1 cellular context compared by ENCODE assay signal in genomic region chr9:4762108-4762888, GRCh38.
TF ChIP-seq lines count a peak whose summit lies in the region.

No MANE protein-coding gene starts in this region.

TF ChIP-seq in GM23338, 12 proteins besides CTCF, POLR2A, EP300 and RAD21 (continued from another document):
- no peak for TF ChIP-seq ZNF462 (CRISPR knock-in tag; IDR thresholded peaks at IDR 0.05)
- TF ChIP-seq EZH2 (IDR thresholded peaks at IDR 0.05; ENCODE audit: low read depth, unreplicated experiment): no peak
- no peak for TF ChIP-seq ZNF331 (CRISPR knock-in tag; IDR thresholded peaks at IDR 0.05; ENCODE audit: low read depth)
- no peak for TF ChIP-seq EZH2phosphoT487 (IDR thresholded peaks at IDR 0.05; ENCODE audit: unreplicated experiment)
- no peak for TF ChIP-seq CREB1 (CRISPR knock-in tag; IDR thresholded peaks at IDR 0.05; ENCODE audit: low read depth)
- TF ChIP-seq ZNF114 (CRISPR knock-in tag; IDR thresholded peaks at IDR 0.05): no peak
- TF ChIP-seq NANOG (IDR thresholded peaks at IDR 0.05; ENCODE audit: borderline replicate concordance): no peak
- no peak for TF ChIP-seq POLR2AphosphoS5 (IDR thresholded peaks at IDR 0.05; ENCODE audit: low read depth)
- no peak for TF ChIP-seq ETS1 (IDR thresholded peaks at IDR 0.05)
- TF ChIP-seq JUNB (IDR thresholded peaks at IDR 0.05; ENCODE audit: unreplicated experiment): no peak
